In genomic region chr12:62166525-62166924, GRCh38 we compare ENCODE assay signal across 16 cellular contexts.
"Had no signal": no experiment of that assay in that cellular context is flagged by ENCODE, and none has a peak within 500 bp of the region (broad histone marks: within the 10 kb centered on the region; RNA-seq: fewer than 3 reads in every experiment).

No MANE protein-coding gene starts in this region.

- ATAC-seq: activated CD8-positive, alpha-beta T cell treated with anti-CD3 and anti-CD28 coated beads, Interleukin-2, amount 10 ng/mL, durations not matched to agents 7 days and 5 days; activated T-cell treated with anti-CD3 and anti-CD28 coated beads, Interleukin-2, amount 50 U/mL, for 72 hours; left ventricle myocardium superior; natural killer cell treated with Interleukin-12 subunit alpha and Interleukin-12 subunit beta and Interleukin-15 and Interleukin-18, amount 100 ng/mL, for 72 hours had no signal

- DNase-seq: activated B cell treated with CpG ODN at 0.5 μM for 24 hours; activated CD4-positive, alpha-beta T cell treated with anti-CD3 and anti-CD28 coated beads for 48 hours; activated CD8-positive, alpha-beta memory T cell treated with anti-CD3 and anti-CD28 coated beads, Interleukin-2, amount 50 U/mL, for 48 hours; activated CD8-positive, alpha-beta T cell treated with anti-CD3 and anti-CD28 coated beads, Interleukin-2, amount 10 ng/mL, durations not matched to agents 7 days and 5 days; activated gamma-delta T cell treated with Interleukin-2 at 50 U/mL for 16 hours; activated T-cell treated with anti-CD3 and anti-CD28 coated beads, Interleukin-2, amount 50 U/mL, for 72 hours; brain microvascular endothelial cell; effector CD4-positive, alpha-beta T cell; hippocampal formation; left ventricle myocardium superior; nucleus accumbens; sigmoid colon; stimulated activated CD4-positive, alpha-beta T cell treated with anti-CD3 and anti-CD28 coated beads, Interleukin-1b, Interleukin-23, amount 100 ng/mL, for 48 hours; stomach; SW 1271 had no signal
